ENCODE assay signal across 26 cellular contexts in genomic region chr11:76385903-76386302, GRCh38. TPM values are rescaled to one million over a fixed set of nuclear protein-coding genes. Genes with fewer than 3 reads are reported as not detected.
DNase-seq lines count a peak whose midpoint lies in the region; ATAC-seq and TF ChIP-seq lines count a peak whose summit lies in the region.
"Had no signal": no experiment of that assay in that cellular context is flagged by ENCODE, and none has a peak within 500 bp of the region (broad histone marks: within the 10 kb centered on the region; RNA-seq: fewer than 3 reads in every experiment).

No MANE protein-coding gene starts in this region.

- no peaks in the 10 kb centered on the region for H3K27me3 Mint-ChIP-seq in progenitor cell of endocrine pancreas
- H3K27me3 Mint-ChIP-seq: memory B cell, T-helper 17 cell had no signal

- H3K4me3 Mint-ChIP-seq in progenitor cell of endocrine pancreas (ENCODE audit: low read depth), result peak overlapping the region; percentile 20
- H3K4me3 Mint-ChIP-seq: memory B cell, T-helper 17 cell had no signal

- H3K9ac ChIP-seq in HUES48 (ENCODE audit: low read depth, low read length) (no peak overlapping the region), colonic mucosa (ENCODE audit: low read depth in 2 of 2, low read length in 2 of 2) (no peak overlapping the region)
- H3K9ac ChIP-seq: SK-N-SH had no signal

- H3K36me3 Mint-ChIP-seq in progenitor cell of endocrine pancreas (ENCODE audit: insufficient read depth), result peaks cover 4% of the 10 kb centered on the region

- peaks cover 28% of the 10 kb centered on the region for H3K4me1 Mint-ChIP-seq in progenitor cell of endocrine pancreas (ENCODE audit: low read depth)

- H3K27ac ChIP-seq in HUES48 (ENCODE audit: low read depth, low read length) (peak overlapping the region; percentile 51), colonic mucosa (no peak overlapping the region), lower lobe of right lung (no peak overlapping the region)
- H3K27ac ChIP-seq: brain microvascular endothelial cell, skin epidermis, stomach, thyroid gland had no signal

- intact Hi-C loops in colonic mucosa (cut with DNase I) (no loop called here), lower lobe of right lung (cut with DNase I) (no loop called here)

- H3K9me3 ChIP-seq in HUES48 (ENCODE audit: control insufficient read depth, insufficient read depth, low read length) (no peaks in the 10 kb centered on the region), colonic mucosa (no peaks in the 10 kb centered on the region), lower lobe of right lung (no peaks in the 10 kb centered on the region)
- H3K9me3 ChIP-seq: BE2C, SK-N-SH, stomach, thyroid gland had no signal

- no peaks in the 10 kb centered on the region for H3K36me3 ChIP-seq in HUES48 (ENCODE audit: control insufficient read depth, insufficient read depth, low read length)
- no peaks in the 10 kb centered on the region for H3K36me3 ChIP-seq in colonic mucosa
- H3K36me3 ChIP-seq in lower lobe of right lung, result no peaks in the 10 kb centered on the region
- H3K36me3 ChIP-seq: BE2C, brain microvascular endothelial cell, HAP-1, stomach, thyroid gland had no signal

- no peaks in the 10 kb centered on the region for H3K27me3 ChIP-seq in HUES48 (ENCODE audit: control insufficient read depth, insufficient read depth, low read length)
- no peaks in the 10 kb centered on the region for H3K27me3 ChIP-seq in colonic mucosa
- H3K27me3 ChIP-seq in lower lobe of right lung (ENCODE audit: low read depth), result no peaks in the 10 kb centered on the region
- H3K27me3 ChIP-seq: BE2C, brain microvascular endothelial cell, stomach, thyroid gland had no signal

- TF ChIP-seq CTCF in colonic mucosa (IDR thresholded peaks at IDR 0.05), result no peak
- no peak for TF ChIP-seq CTCF in progenitor cell of endocrine pancreas (IDR thresholded peaks at IDR 0.05; ENCODE audit: unreplicated experiment)
- no peak for TF ChIP-seq CTCF in lower lobe of right lung (IDR thresholded peaks at IDR 0.05)

- H3K27ac Mint-ChIP-seq in progenitor cell of endocrine pancreas, result peak overlapping the region; percentile 74
- H3K27ac Mint-ChIP-seq: memory B cell, T-helper 17 cell had no signal

- DNase-seq in colonic mucosa (peak; percentile 73), left lobe of liver (ENCODE audit: low spot score) (peak; percentile 75), progenitor cell of endocrine pancreas (ENCODE audit: low spot score, unreplicated experiment) (no peak), SKM-1 (lab: John Stamatoyannopoulos, UW; ENCODE audit: unreplicated experiment) (no peak), lower lobe of right lung (no peak), NCI-H187 treated with DMSO at 0.1 percent for 48 hours (lab: John Stamatoyannopoulos, UW) (no peak)
- DNase-seq in activated naive CD4-positive, alpha-beta T cell treated with anti-CD3 and anti-CD28 coated beads, Interleukin-2, amount 50 U/mL, for 16 hours, result no peak
- DNase-seq: activated CD4-positive, alpha-beta T cell treated with anti-CD3 and anti-CD28 coated beads for 4 hours; activated effector memory CD4-positive, alpha-beta T cell treated with anti-CD3 and anti-CD28 coated beads, Interleukin-2, amount 50 U/mL, for 16 hours; BE2C; brain microvascular endothelial cell; DMS153; Karpas-422; NCI-H1436; nucleus accumbens; OCI-M1; SK-N-SH; stimulated activated CD4-positive, alpha-beta T cell treated with anti-CD3 and anti-CD28 coated beads, Interleukin-1b, Interleukin-23, amount 100 ng/mL, for 48 hours; stimulated activated CD8-positive, alpha-beta memory T cell treated with anti-CD3 and anti-CD28 coated beads, Interleukin-4, amount 100 ng/mL, for 48 hours; stomach; T-helper 17 cell; thyroid gland had no signal

- H3K4me3 ChIP-seq in HUES48 (ENCODE audit: low read depth, low read length) (no peak overlapping the region), colonic mucosa (no peak overlapping the region), lower lobe of right lung (no peak overlapping the region)
- H3K4me3 ChIP-seq: HAP-1, skin epidermis, stomach, thyroid gland had no signal

- H3K4me1 ChIP-seq in HUES48 (ENCODE audit: control insufficient read depth, insufficient read depth, low read length), result peaks cover 20% of the 10 kb centered on the region
- H3K4me1 ChIP-seq in colonic mucosa, result peaks cover 5% of the 10 kb centered on the region
- peaks cover 13% of the 10 kb centered on the region for H3K4me1 ChIP-seq in lower lobe of right lung

- no peaks in the 10 kb centered on the region for H3K9me3 Mint-ChIP-seq in progenitor cell of endocrine pancreas (ENCODE audit: low read depth)
- H3K9me3 Mint-ChIP-seq: memory B cell had no signal

- ATAC-seq in left lobe of liver (peak; percentile 57), lower lobe of right lung (no peak)
- ATAC-seq: T-helper 17 cell had no signal

RNA-seq across cellular contexts. Expression of gene GVQW3, which starts 4.8 kb away (rescaled TPM):
- total RNA-seq in colonic mucosa (1 to 10 TPM; 2.2 to 2.8 TPM), left lobe of liver (0.60 TPM), progenitor cell of endocrine pancreas (16.6 and 17.5 TPM in 2 replicates), lower lobe of right lung (3.3 TPM)

RNA-seq across cellular contexts. Expression of gene THAP12, which starts 5.0 kb away (rescaled TPM):
- total RNA-seq in colonic mucosa (10 to 100 TPM; 34.4 to 41.6 TPM), left lobe of liver (11.0 TPM), progenitor cell of endocrine pancreas (51.1 and 52.4 TPM in 2 replicates), lower lobe of right lung (34.3 TPM)

RNA-seq across cellular contexts. Expression of gene EMSY, which starts 58.9 kb away (rescaled TPM):
- total RNA-seq in colonic mucosa, result 10 to 100 TPM; 21.2 to 22.8 TPM
- 5.6 TPM for total RNA-seq in left lobe of liver
- 42.3 and 43.3 TPM in 2 replicates for total RNA-seq in progenitor cell of endocrine pancreas
- total RNA-seq in lower lobe of right lung, result 21.1 TPM

Comparison
In these comparisons a context has a peak if more than half of its experiments do, and no peak if none do; other contexts are left out.
1. DNase-seq: peak in colonic mucosa (single experiment) and left lobe of liver (single experiment); none in progenitor cell of endocrine pancreas (single experiment), SKM-1 (single experiment), lower lobe of right lung (single experiment), NCI-H187 treated with DMSO at 0.1 percent for 48 hours (single experiment) and activated naive CD4-positive, alpha-beta T cell treated with anti-CD3 and anti-CD28 coated beads, Interleukin-2, amount 50 U/mL, for 16 hours (single experiment).